In the genomic region with DNA sequence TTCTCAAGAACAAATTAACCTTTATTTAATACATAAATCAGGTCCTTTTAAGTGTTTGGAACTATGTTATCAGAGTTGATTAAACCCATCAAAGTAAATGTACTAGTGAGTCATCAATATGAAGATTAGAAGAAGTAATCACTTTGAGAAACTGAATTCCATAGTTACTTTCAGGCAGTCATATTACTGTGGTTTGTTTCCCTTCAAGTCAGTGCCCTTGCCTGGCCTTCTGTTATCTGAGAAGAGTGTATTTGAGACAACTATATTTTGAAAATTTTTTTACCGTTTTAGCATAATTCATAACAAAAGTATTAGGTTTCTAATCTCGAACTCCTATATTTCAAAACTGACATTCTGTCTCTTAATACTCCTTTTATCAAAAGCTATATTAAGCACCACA, we compare ENCODE assay signal across 17 cellular contexts.
A peak's percentile ranks its signal among the peaks of the same experiment; 100 is the strongest.
DNase-seq lines count a peak whose midpoint lies in the region; ATAC-seq, FAIRE-seq and TF ChIP-seq lines count a peak whose summit lies in the region.
"Had no signal": no experiment of that assay in that cellular context is flagged by ENCODE, and none has a peak within 500 bp of the region (broad histone marks: within the 10 kb centered on the region; RNA-seq: fewer than 3 reads in every experiment).

No MANE protein-coding gene starts in this region.

- H3K36me3 ChIP-seq in thoracic aorta, result peaks cover 3% of the 10 kb centered on the region

- no peaks in the 10 kb centered on the region for H3K9me3 ChIP-seq in thoracic aorta
- H3K9me3 ChIP-seq: BLaER1 treated with 17β-estradiol and CSF1 and Interleukin-3, amounts not matched to agents 10 nM and 100 nM had no signal

- peak overlapping the region; percentile 8 to 26 for H3K27ac ChIP-seq in thoracic aorta
- H3K27ac ChIP-seq: 22Rv1; BLaER1 treated with 17β-estradiol and CSF1 and Interleukin-3, amounts not matched to agents 10 nM and 100 nM had no signal

- peaks cover 16 to 19% of the 10 kb centered on the region in 2 donors for H3K4me1 ChIP-seq in thoracic aorta (ENCODE audit: control insufficient read depth in 1 of 2, low read depth in 2 of 2)

- DNase-seq in choroid plexus epithelial cell (ENCODE audit: low read depth) (peak; percentile 63), myocyte (ENCODE audit: low read depth) (peak; percentile 17), thoracic aorta (ENCODE audit: low spot score) (no peak), glomerular visceral epithelial cell (ENCODE audit: extremely low spot score) (no peak), hippocampal formation (lab: John Stamatoyannopoulos, UW) (no peak), NCI-H510A (lab: John Stamatoyannopoulos, UW) (no peak)
- DNase-seq: Calu3; CD8-positive, alpha-beta T cell; DMS79 treated with DMSO at 0.1 percent for 48 hours; GOT3; H7; HFFc6 had no signal

- no peaks in the 10 kb centered on the region for H3K27me3 ChIP-seq in thoracic aorta (replicated peaks; ENCODE audit: insufficient read depth)
- H3K27me3 ChIP-seq: BLaER1 treated with 17β-estradiol and CSF1 and Interleukin-3, amounts not matched to agents 10 nM and 100 nM had no signal

- peak; percentile 11 for FAIRE-seq in A204.1 (lab: Jason Lieb, UNC)
- FAIRE-seq: HTR-8/SVneo had no signal

- TF ChIP-seq CTCF in choroid plexus epithelial cell (conservative IDR thresholded peaks at IDR 0.05; ENCODE audit: low read depth, low read length) (no peak), thoracic aorta (IDR thresholded peaks at IDR 0.05) (no peak)

- H3K4me3 ChIP-seq in choroid plexus epithelial cell (ENCODE audit: low read depth, low read length), result no peak overlapping the region
- no peak overlapping the region for H3K4me3 ChIP-seq in thoracic aorta
- H3K4me3 ChIP-seq: BLaER1 treated with 17β-estradiol and CSF1 and Interleukin-3, amounts not matched to agents 10 nM and 100 nM had no signal

- no peak for ATAC-seq in thoracic aorta (ENCODE audit: insufficient number of reproducible peaks, low FRiP score, low read depth)
- ATAC-seq: CD8-positive, alpha-beta T cell; HCT116 had no signal

Comparison
In these comparisons a context has a peak if more than half of its experiments do, and no peak if none do; other contexts are left out.
1. DNase-seq: peak in choroid plexus epithelial cell (single experiment) and myocyte (single experiment); none in thoracic aorta (single experiment), glomerular visceral epithelial cell (single experiment), hippocampal formation (0 of 2) and NCI-H510A (single experiment).